Comparison of ENCODE assay signal across 10 cellular contexts in genomic region chr4:118760493-118760892, GRCh38.
DNase-seq lines count a peak whose midpoint lies in the region; ATAC-seq and TF ChIP-seq lines count a peak whose summit lies in the region.
"Had no signal": no experiment of that assay in that cellular context is flagged by ENCODE, and none has a peak within 500 bp of the region (broad histone marks: within the 10 kb centered on the region; RNA-seq: fewer than 3 reads in every experiment).

No MANE protein-coding gene starts in this region.

- H3K4me2 ChIP-seq in Karpas-422 (ENCODE audit: low read depth, low read length, poor library complexity, severe bottlenecking) = peak overlapping the region; percentile 82
- no peak overlapping the region for H3K4me2 ChIP-seq in GM23338

- TF ChIP-seq POLR2A in tibial nerve (IDR thresholded peaks at IDR 0.05) = no peak

- H3K4me3 ChIP-seq in left ventricle myocardium inferior (no peak overlapping the region), Karpas-422 (ENCODE audit: low read length) (peak overlapping the region; percentile 62), tibial nerve (no peak overlapping the region), GM23338 (no peak overlapping the region), upper lobe of right lung (no peak overlapping the region)

- H3K9me3 Mint-ChIP-seq in GM23338 = no peaks in the 10 kb centered on the region

- H3K27me3 ChIP-seq in left ventricle myocardium inferior (ENCODE audit: low read depth) (no peaks in the 10 kb centered on the region), Karpas-422 (ENCODE audit: low read length) (no peaks in the 10 kb centered on the region), tibial nerve (no peaks in the 10 kb centered on the region), GM23338 (ENCODE audit: insufficient read depth) (no peaks in the 10 kb centered on the region), upper lobe of right lung (no peaks in the 10 kb centered on the region)

- H2AFZ ChIP-seq in Karpas-422 (ENCODE audit: low read length) (no peak overlapping the region), GM23338 (no peak overlapping the region)

- peaks cover 14% of the 10 kb centered on the region for H3K36me3 Mint-ChIP-seq in GM23338 (ENCODE audit: low read depth)

- H3K79me2 ChIP-seq in Karpas-422 (ENCODE audit: low read length) (peaks cover 43% of the 10 kb centered on the region), GM23338 (replicated peaks; ENCODE audit: insufficient read depth) (no peaks in the 10 kb centered on the region)

- TF ChIP-seq EP300 in tibial nerve (IDR thresholded peaks at IDR 0.05) = no peak

- no peaks in the 10 kb centered on the region for H3K27me3 Mint-ChIP-seq in GM23338 (ENCODE audit: insufficient read depth, low read depth, poor library complexity)

- ATAC-seq in Right ventricle myocardium inferior (no peak), HG02884 (IDR thresholded peaks at IDR 0.05; ENCODE audit: unreplicated experiment) (peak; percentile 97), GM23338 (no peak), upper lobe of right lung (no peak)

- H3K27ac Mint-ChIP-seq in GM23338 = no peak overlapping the region

- H3K4me3 Mint-ChIP-seq in GM23338 = no peak overlapping the region

- H4K20me1 ChIP-seq in Karpas-422 (ENCODE audit: insufficient read depth, low read depth, low read length) = no peaks in the 10 kb centered on the region
- H4K20me1 ChIP-seq in GM23338 (replicated peaks; ENCODE audit: insufficient read depth) = no peaks in the 10 kb centered on the region

- TF ChIP-seq CTCF in left ventricle myocardium inferior (IDR thresholded peaks at IDR 0.05; ENCODE audit: borderline replicate concordance) (no peak), tibial nerve (IDR thresholded peaks at IDR 0.05) (no peak), GM23338 (conservative IDR thresholded peaks at IDR 0.05; ENCODE audit: low read depth in 2 of 2) (no peak), upper lobe of right lung (IDR thresholded peaks at IDR 0.05) (no peak)

- H3K36me3 ChIP-seq in left ventricle myocardium inferior (peaks cover 18% of the 10 kb centered on the region), Karpas-422 (ENCODE audit: insufficient read depth, low read length) (peaks cover 34% of the 10 kb centered on the region), tibial nerve (peaks cover 0 to 12% (median 0%) of the 10 kb centered on the region in 3 donors), GM23338 (ENCODE audit: insufficient read depth) (peaks cover 20% of the 10 kb centered on the region), upper lobe of right lung (peaks cover 42% of the 10 kb centered on the region)

- H3F3A ChIP-seq in GM23338 (replicated peaks; ENCODE audit: low read depth) = no peaks in the 10 kb centered on the region

- H3K27ac ChIP-seq in left ventricle myocardium inferior (replicated peaks) (peak overlapping the region; percentile 89), Karpas-422 (ENCODE audit: low read length) (peak overlapping the region; percentile 97), tibial nerve (no peak overlapping the region), GM23338 (ENCODE audit: low read depth) (no peak overlapping the region), upper lobe of right lung (no peak overlapping the region)

- H3K9me3 ChIP-seq in left ventricle myocardium inferior (replicated peaks) (no peaks in the 10 kb centered on the region), Karpas-422 (ENCODE audit: low read length) (no peaks in the 10 kb centered on the region), tibial nerve (no peaks in the 10 kb centered on the region), upper lobe of right lung (no peaks in the 10 kb centered on the region)

- DNase-seq in left ventricle myocardium inferior (no peak), Right ventricle myocardium inferior (ENCODE audit: missing footprints) (no peak), Karpas-422 (peak; percentile 97), tibial nerve (ENCODE audit: low spot score in 2 of 2) (no peak), GM23338 (ENCODE audit: low spot score) (no peak), upper lobe of right lung (no peak), HUDEP-2 (lab: John Stamatoyannopoulos, UW; ENCODE audit: unreplicated experiment in 76 of 76) (no peak)
- DNase-seq: activated naive CD4-positive, alpha-beta T cell treated with Interleukin-2 at 50 U/mL for 16 hours; posterior cingulate gyrus had no signal

- H3K9me2 ChIP-seq in Karpas-422 (replicated peaks; ENCODE audit: insufficient read depth, low read length) (no peaks in the 10 kb centered on the region), GM23338 (ENCODE audit: insufficient read depth) (no peaks in the 10 kb centered on the region)

- peaks cover 7% of the 10 kb centered on the region; the same call in 2 of the 3 replicates for H3K4me1 Mint-ChIP-seq in GM23338

- H3K4me1 ChIP-seq in left ventricle myocardium inferior (peaks cover 100% of the 10 kb centered on the region), Karpas-422 (ENCODE audit: low read length) (peaks cover 83% of the 10 kb centered on the region), tibial nerve (peaks cover 0 to 100% (median 30%) of the 10 kb centered on the region in 4 donors), GM23338 (ENCODE audit: insufficient read depth) (peaks cover 6% of the 10 kb centered on the region; the same call in 1 of the 2 replicates), upper lobe of right lung (peaks cover 15% of the 10 kb centered on the region)

- intact Hi-C loops in left ventricle myocardium inferior (cut with micrococcal nuclease) (no loop called here), Right ventricle myocardium inferior (cut with DNase I) (loop anchor here (10.0 kb wide), 1 partner anchor 274 kb away; no protein-coding TSS in a partner anchor), upper lobe of right lung (cut with DNase I) (no loop called here)

- H3K9ac ChIP-seq in Karpas-422 (ENCODE audit: low read length) = peak overlapping the region; percentile 72

- WGBS in tibial nerve, 2 donors = 95 to 97% methylated on average over 5 of the region's 5 CpGs

TF ChIP-seq in GM23338, 12 proteins besides CTCF, POLR2A, EP300 and RAD21 (continues in another document):
- TF ChIP-seq ZNF114 (CRISPR knock-in tag; IDR thresholded peaks at IDR 0.05) (no peak), NANOG (IDR thresholded peaks at IDR 0.05; ENCODE audit: borderline replicate concordance) (no peak), POLR2AphosphoS5 (IDR thresholded peaks at IDR 0.05; ENCODE audit: low read depth) (no peak), EZH2phosphoT487 (IDR thresholded peaks at IDR 0.05; ENCODE audit: unreplicated experiment) (no peak), STAT1 (IDR thresholded peaks at IDR 0.05; ENCODE audit: unreplicated experiment) (no peak), CREB1 (CRISPR knock-in tag; IDR thresholded peaks at IDR 0.05; ENCODE audit: low read depth) (no peak), JUNB (IDR thresholded peaks at IDR 0.05; ENCODE audit: unreplicated experiment) (no peak)
- TF ChIP-seq, protein P1, sequence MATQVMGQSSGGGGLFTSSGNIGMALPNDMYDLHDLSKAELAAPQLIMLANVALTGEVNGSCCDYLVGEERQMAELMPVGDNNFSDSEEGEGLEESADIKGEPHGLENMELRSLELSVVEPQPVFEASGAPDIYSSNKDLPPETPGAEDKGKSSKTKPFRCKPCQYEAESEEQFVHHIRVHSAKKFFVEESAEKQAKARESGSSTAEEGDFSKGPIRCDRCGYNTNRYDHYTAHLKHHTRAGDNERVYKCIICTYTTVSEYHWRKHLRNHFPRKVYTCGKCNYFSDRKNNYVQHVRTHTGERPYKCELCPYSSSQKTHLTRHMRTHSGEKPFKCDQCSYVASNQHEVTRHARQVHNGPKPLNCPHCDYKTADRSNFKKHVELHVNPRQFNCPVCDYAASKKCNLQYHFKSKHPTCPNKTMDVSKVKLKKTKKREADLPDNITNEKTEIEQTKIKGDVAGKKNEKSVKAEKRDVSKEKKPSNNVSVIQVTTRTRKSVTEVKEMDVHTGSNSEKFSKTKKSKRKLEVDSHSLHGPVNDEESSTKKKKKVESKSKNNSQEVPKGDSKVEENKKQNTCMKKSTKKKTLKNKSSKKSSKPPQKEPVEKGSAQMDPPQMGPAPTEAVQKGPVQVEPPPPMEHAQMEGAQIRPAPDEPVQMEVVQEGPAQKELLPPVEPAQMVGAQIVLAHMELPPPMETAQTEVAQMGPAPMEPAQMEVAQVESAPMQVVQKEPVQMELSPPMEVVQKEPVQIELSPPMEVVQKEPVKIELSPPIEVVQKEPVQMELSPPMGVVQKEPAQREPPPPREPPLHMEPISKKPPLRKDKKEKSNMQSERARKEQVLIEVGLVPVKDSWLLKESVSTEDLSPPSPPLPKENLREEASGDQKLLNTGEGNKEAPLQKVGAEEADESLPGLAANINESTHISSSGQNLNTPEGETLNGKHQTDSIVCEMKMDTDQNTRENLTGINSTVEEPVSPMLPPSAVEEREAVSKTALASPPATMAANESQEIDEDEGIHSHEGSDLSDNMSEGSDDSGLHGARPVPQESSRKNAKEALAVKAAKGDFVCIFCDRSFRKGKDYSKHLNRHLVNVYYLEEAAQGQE (IDR thresholded peaks at IDR 0.05; ENCODE audit: unreplicated experiment) = no peak
- TF ChIP-seq, protein P2, sequence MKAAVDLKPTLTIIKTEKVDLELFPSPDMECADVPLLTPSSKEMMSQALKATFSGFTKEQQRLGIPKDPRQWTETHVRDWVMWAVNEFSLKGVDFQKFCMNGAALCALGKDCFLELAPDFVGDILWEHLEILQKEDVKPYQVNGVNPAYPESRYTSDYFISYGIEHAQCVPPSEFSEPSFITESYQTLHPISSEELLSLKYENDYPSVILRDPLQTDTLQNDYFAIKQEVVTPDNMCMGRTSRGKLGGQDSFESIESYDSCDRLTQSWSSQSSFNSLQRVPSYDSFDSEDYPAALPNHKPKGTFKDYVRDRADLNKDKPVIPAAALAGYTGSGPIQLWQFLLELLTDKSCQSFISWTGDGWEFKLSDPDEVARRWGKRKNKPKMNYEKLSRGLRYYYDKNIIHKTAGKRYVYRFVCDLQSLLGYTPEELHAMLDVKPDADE (IDR thresholded peaks at IDR 0.05) = no peak

Comparison
In these comparisons a context has a peak if more than half of its experiments do, and no peak if none do; other contexts are left out.
1. H3K27ac ChIP-seq: peak in left ventricle myocardium inferior (single experiment) and Karpas-422 (single experiment); none in tibial nerve (0 of 4), GM23338 (single experiment) and upper lobe of right lung (single experiment).